Comparison of ENCODE assay signal across 1 cellular context in genomic region chr16:89646270-89646669, GRCh38.
TF ChIP-seq lines count a peak whose summit lies in the region.

No MANE protein-coding gene starts in this region.

TF ChIP-seq in GM12878, 131 proteins besides CTCF, POLR2A, EP300 and RAD21:
- TF ChIP-seq SUPT20H (IDR thresholded peaks at IDR 0.05; ENCODE audit: borderline replicate concordance, control insufficient read depth, low read depth, low read length) = no peak
- no peak for TF ChIP-seq NFXL1 (IDR thresholded peaks at IDR 0.05; ENCODE audit: borderline replicate concordance)
- TF ChIP-seq CHD2 (IDR thresholded peaks at IDR 0.05; ENCODE audit: borderline replicate concordance, low read depth, low read length) = no peak
- TF ChIP-seq STAT3 (IDR thresholded peaks at IDR 0.05; ENCODE audit: low read depth, low read length) = no peak
- TF ChIP-seq CUX1 (IDR thresholded peaks at IDR 0.05; ENCODE audit: insufficient replicate concordance, low read depth, low read length) = no peak
- no peak for TF ChIP-seq RCOR1 (conservative IDR thresholded peaks at IDR 0.05; ENCODE audit: low read depth, low read length)
- no peak for TF ChIP-seq EED (IDR thresholded peaks at IDR 0.05; ENCODE audit: low read depth)
- TF ChIP-seq SMAD5 (IDR thresholded peaks at IDR 0.05; ENCODE audit: low read depth) = no peak
- TF ChIP-seq SREBF2 (IDR thresholded peaks at IDR 0.05; ENCODE audit: low read length) = no peak
- no peak for TF ChIP-seq IKZF1 (conservative IDR thresholded peaks at IDR 0.05)
- TF ChIP-seq MTA2 (IDR thresholded peaks at IDR 0.05; ENCODE audit: low read depth) = no peak
- TF ChIP-seq ZBTB40 (IDR thresholded peaks at IDR 0.05; ENCODE audit: borderline replicate concordance) = no peak
- no peak for TF ChIP-seq ELK1 (IDR thresholded peaks at IDR 0.05; ENCODE audit: low read depth, low read length)
- no peak for TF ChIP-seq TCF7 (IDR thresholded peaks at IDR 0.05; ENCODE audit: borderline replicate concordance)
- no peak for TF ChIP-seq LARP7 (IDR thresholded peaks at IDR 0.05)
- no peak for TF ChIP-seq YBX1 (IDR thresholded peaks at IDR 0.05)
- no peak for TF ChIP-seq FOXK2 (IDR thresholded peaks at IDR 0.05)
